8 cellular contexts compared by ENCODE assay signal in genomic region chr17:38509008-38509771, GRCh38.
A peak's percentile ranks its signal among the peaks of the same experiment; 100 is the strongest.
DNase-seq lines count a peak whose midpoint lies in the region; ATAC-seq and TF ChIP-seq lines count a peak whose summit lies in the region.

No MANE protein-coding gene starts in this region.

- CTCF ChIA-PET in RWPE1 (lab: Yijun Ruan, JAX) = interaction anchor here (0.6 to 2.6 kb wide), 12 partner anchors 11 to 1974 kb away, joined by 3 to 14 read pairs (median 4); no protein-coding TSS in a partner anchor

- DNase-seq in NCI-H146 (lab: John Stamatoyannopoulos, UW) (peak; percentile 28), NCI-H146 treated with DMSO at 0.1 percent for 48 hours (lab: John Stamatoyannopoulos, UW; ENCODE audit: unreplicated experiment) (no peak), RWPE1 (ENCODE audit: low spot score) (peak; percentile 90), foreskin melanocyte (peak; percentile 62), occipital lobe (lab: John Stamatoyannopoulos, UW) (peak; percentile 44), thoracic aorta (ENCODE audit: low spot score) (no peak), UCSD-AML1 (lab: John Stamatoyannopoulos, UW; ENCODE audit: unreplicated experiment) (no peak)
- DNase-seq in activated gamma-delta T cell treated with anti-CD3 and anti-CD28 coated beads, Interleukin-2, amount 50 U/mL, for 16 hours (ENCODE audit: low read depth) = peak; percentile 43

- no peaks in the 10 kb centered on the region for H3K27me3 ChIP-seq in thoracic aorta (replicated peaks; ENCODE audit: insufficient read depth)

- TF ChIP-seq CTCF in RWPE1 (conservative IDR thresholded peaks at IDR 0.05; ENCODE audit: low read depth) (peak; percentile 71), thoracic aorta (IDR thresholded peaks at IDR 0.05) (peak; percentile 46)

- H3K27ac ChIP-seq in RWPE1 (peak overlapping the region; percentile 59), thoracic aorta (no peak overlapping the region)

- no peaks in the 10 kb centered on the region for H3K9me3 ChIP-seq in thoracic aorta

- POLR2A ChIA-PET in RWPE1 (lab: Yijun Ruan, JAX; ENCODE audit: low non-redundant PET) = no interaction called here

- peak overlapping the region; percentile 1 for H3K4me3 ChIP-seq in thoracic aorta

- ATAC-seq in thoracic aorta (ENCODE audit: insufficient number of reproducible peaks, low FRiP score, low read depth) = no peak

- peaks cover 0 to 4% of the 10 kb centered on the region in 2 donors for H3K4me1 ChIP-seq in thoracic aorta (ENCODE audit: control insufficient read depth in 1 of 2, low read depth in 2 of 2)

- peaks cover 24% of the 10 kb centered on the region for H3K36me3 ChIP-seq in thoracic aorta

Comparison
In these comparisons a context has a peak if more than half of its experiments do, and no peak if none do; other contexts are left out.
1. DNase-seq: peak in NCI-H146 (single experiment), RWPE1 (single experiment), activated gamma-delta T cell treated with anti-CD3 and anti-CD28 coated beads, Interleukin-2, amount 50 U/mL, for 16 hours (single experiment), foreskin melanocyte (single experiment) and occipital lobe (single experiment); none in NCI-H146 treated with DMSO at 0.1 percent for 48 hours (single experiment), thoracic aorta (single experiment) and UCSD-AML1 (single experiment).